Comparison of ENCODE assay signal across 1 cellular context in genomic region chr17:68232741-68233140, GRCh38.
TF ChIP-seq lines count a peak whose summit lies in the region.
"Not testable (repeated sequence)": the region's sequence is repeated elsewhere in the genome, so short reads cannot be mapped to it uniquely, and the experiment has no call there.

No MANE protein-coding gene starts in this region.

TF ChIP-seq in HepG2, 621 proteins besides CTCF, POLR2A, EP300 and RAD21:
- TF ChIP-seq ZNF7 (CRISPR knock-in tag; IDR thresholded peaks at IDR 0.05) (peak; percentile 50; the same call in 1 of the 2 replicates), CEBPG (CRISPR knock-in tag; IDR thresholded peaks at IDR 0.05) (peak; percentile 72), TBX2 (CRISPR knock-in tag; IDR thresholded peaks at IDR 0.05; ENCODE audit: borderline replicate concordance) (peak; percentile 14; the same call in 1 of the 2 replicates), CEBPB (IDR thresholded peaks at IDR 0.05; ENCODE audit: borderline replicate concordance, low read depth, low read length) (peak; percentile 52; the same call in 1 of the 2 replicates), HNF4G (IDR thresholded peaks at IDR 0.05; ENCODE audit: borderline replicate concordance, low read depth, low read length) (peak; percentile 36; the same call in 1 of the 2 replicates), HNF4A (CRISPR knock-in tag; IDR thresholded peaks at IDR 0.05) (peak; percentile 55), PATZ1 (CRISPR knock-in tag; IDR thresholded peaks at IDR 0.05) (peak; percentile 22; the same call in 1 of the 2 replicates)
- not testable (repeated sequence) for TF ChIP-seq HNF4G (CRISPR knock-in tag; IDR thresholded peaks at IDR 0.05; ENCODE audit: borderline replicate concordance, low read depth)
TF ChIP-seq in HepG2: peak in this region for 7; not testable (repeated sequence) for 614.
